In the genomic region with DNA sequence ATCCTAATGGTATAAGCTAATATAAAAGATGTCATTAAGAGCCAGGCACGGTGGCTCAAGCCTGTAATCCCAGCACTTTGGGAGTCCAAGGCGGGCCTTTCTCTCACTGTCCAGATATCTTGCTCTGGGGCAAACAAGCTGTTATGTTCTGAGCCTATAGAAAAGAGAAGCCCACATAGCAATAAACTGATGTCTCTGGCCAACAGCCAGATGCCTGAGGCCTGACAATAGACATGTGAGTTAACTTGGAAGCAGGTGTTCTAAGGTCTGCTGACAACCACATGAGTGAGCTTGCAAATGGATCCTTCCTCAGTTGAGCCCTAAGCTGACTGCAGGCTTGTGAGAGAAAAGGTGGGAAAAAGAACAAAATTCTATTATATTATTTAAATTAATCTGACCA, we compare ENCODE assay signal across 10 cellular contexts. TPM values are rescaled to one million over a fixed set of nuclear protein-coding genes. Genes with fewer than 3 reads are reported as not detected.
A peak's percentile ranks its signal among the peaks of the same experiment; 100 is the strongest.
DNase-seq lines count a peak whose midpoint lies in the region; ATAC-seq and TF ChIP-seq lines count a peak whose summit lies in the region.
"Had no signal": no experiment of that assay in that cellular context is flagged by ENCODE, and none has a peak within 500 bp of the region (broad histone marks: within the 10 kb centered on the region; RNA-seq: fewer than 3 reads in every experiment).

No MANE protein-coding gene starts in this region.

- H3K27ac ChIP-seq in gastrocnemius medialis: peak overlapping the region; percentile 11 to 67 (median 50)
- H3K27ac ChIP-seq: Peyer's patch had no signal

- peak; percentile 83 to 88 for ATAC-seq in gastrocnemius medialis

- in situ Hi-C loops in astrocyte of the spinal cord (cut with HindIII; ENCODE audit: low sequenced_read_pairs): no loop called here
- in situ Hi-C loops in gastrocnemius medialis (cut with MboI; ENCODE audit: low sequenced_read_pairs in 4 of 4): no loop called here

- no peaks in the 10 kb centered on the region for H3K9me3 ChIP-seq in gastrocnemius medialis
- H3K9me3 ChIP-seq: Peyer's patch had no signal

- intact Hi-C loops in gastrocnemius medialis (cut with DNase I; ENCODE audit: low total_unique reads): no loop called here

- no peak for TF ChIP-seq POLR2A in gastrocnemius medialis (IDR thresholded peaks at IDR 0.05)

- H3K27me3 ChIP-seq in gastrocnemius medialis: no peaks in the 10 kb centered on the region
- H3K27me3 ChIP-seq: Peyer's patch had no signal

- TF ChIP-seq CTCF in astrocyte of the spinal cord (IDR thresholded peaks at IDR 0.05; ENCODE audit: low read depth, low read length) (no peak), gastrocnemius medialis (IDR thresholded peaks at IDR 0.05 in 4 of 5, conservative IDR thresholded peaks at IDR 0.05 in 1 of 5) (no peak)

- peak; percentile 72 for DNase-seq in NCI-H345 (lab: John Stamatoyannopoulos, UW)
- DNase-seq in NCI-H345 treated with DMSO at 0.1 percent for 48 hours (lab: John Stamatoyannopoulos, UW; ENCODE audit: unreplicated experiment): no peak
- DNase-seq in NCI-H2171 (lab: John Stamatoyannopoulos, UW): peak; percentile 18
- peak; percentile 13 for DNase-seq in astrocyte of the spinal cord (ENCODE audit: low read depth, low spot score)
- DNase-seq in gastrocnemius medialis: peak; percentile 19 to 66
- DNase-seq in middle frontal gyrus (ENCODE audit: extremely low spot score, low spot score): no peak
- DNase-seq in central memory CD4-positive, alpha-beta T cell: no peak
- no peak for DNase-seq in GDM1 (lab: John Stamatoyannopoulos, UW)
- DNase-seq: activated CD4-positive, alpha-beta T cell treated with anti-CD3 and anti-CD28 coated beads, Interleukin-2, amount 50 U/mL, for 48 hours had no signal

- peaks cover 0 to 14% of the 10 kb centered on the region in 2 donors for H3K36me3 ChIP-seq in gastrocnemius medialis

- peaks cover 26% of the 10 kb centered on the region in 2 donors for H3K4me1 ChIP-seq in gastrocnemius medialis

- H3K4me3 ChIP-seq in astrocyte of the spinal cord (ENCODE audit: low read depth, low read length) (no peak overlapping the region), gastrocnemius medialis (no peak overlapping the region)
- H3K4me3 ChIP-seq: Peyer's patch had no signal

RNA-seq across cellular contexts. Expression of gene YAF2, which starts 25.0 kb away (rescaled TPM):
- 10 to 100 TPM; 38.5 to 66.9 (median 54.5) TPM for total RNA-seq in gastrocnemius medialis

Comparison
In these comparisons a context has a peak if more than half of its experiments do, and no peak if none do; other contexts are left out.
1. DNase-seq: peak in NCI-H345 (single experiment), NCI-H2171 (single experiment), astrocyte of the spinal cord (single experiment) and gastrocnemius medialis (2 of 2); none in NCI-H345 treated with DMSO at 0.1 percent for 48 hours (single experiment), middle frontal gyrus (single experiment), central memory CD4-positive, alpha-beta T cell (single experiment) and GDM1 (single experiment).